ENCODE assay signal across 21 cellular contexts in the genomic region with DNA sequence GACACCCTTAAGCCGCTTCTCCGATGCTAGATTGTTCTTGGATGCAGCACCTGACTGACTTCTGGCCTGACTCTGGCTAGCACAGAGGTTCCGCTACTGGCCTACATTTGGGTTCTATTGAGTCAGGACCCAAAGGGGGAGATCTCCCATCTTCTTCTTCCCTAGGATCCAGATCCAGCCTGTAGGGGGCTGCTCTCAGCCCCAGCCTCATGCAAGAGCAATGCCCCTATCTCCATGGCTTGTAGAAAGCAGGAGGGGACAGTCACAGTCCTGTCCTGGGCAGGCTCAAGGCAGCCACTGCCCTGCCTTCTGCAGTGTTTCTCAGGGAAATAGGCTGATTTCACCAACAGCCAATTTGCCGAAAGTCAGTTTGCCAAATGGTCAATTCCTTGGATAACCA. TPM values are rescaled to one million over a fixed set of nuclear protein-coding genes. Genes with fewer than 3 reads are reported as not detected.
A peak's percentile ranks its signal among the peaks of the same experiment; 100 is the strongest.
DNase-seq lines count a peak whose midpoint lies in the region; ATAC-seq and TF ChIP-seq lines count a peak whose summit lies in the region.
"Had no signal": no experiment of that assay in that cellular context is flagged by ENCODE, and none has a peak within 500 bp of the region (broad histone marks: within the 10 kb centered on the region; RNA-seq: fewer than 3 reads in every experiment).

No MANE protein-coding gene starts in this region.

- H3K27me3 ChIP-seq in DOHH2 (ENCODE audit: control insufficient read depth, low read length), result no peaks in the 10 kb centered on the region
- H3K27me3 ChIP-seq: dorsolateral prefrontal cortex, sigmoid colon had no signal

- H3K4me2 ChIP-seq in DOHH2 (ENCODE audit: low read length), result no peak overlapping the region

- ATAC-seq in activated CD8-positive, alpha-beta T cell treated with anti-CD3 and anti-CD28 coated beads, Interleukin-2, amount 10 ng/mL, durations not matched to agents 7 days and 5 days, result no peak
- ATAC-seq in HG02759 (IDR thresholded peaks at IDR 0.05; ENCODE audit: unreplicated experiment), result no peak

- H3K4me1 Mint-ChIP-seq in activated CD4-positive, alpha-beta memory T cell treated with anti-CD3 and anti-CD28 coated beads for 36 hours (ENCODE audit: low read depth), result peaks cover 51% of the 10 kb centered on the region
- H3K4me1 Mint-ChIP-seq in activated CD4-positive, alpha-beta memory T cell treated with anti-CD3 and anti-CD28 coated beads, Interleukin-2, amount 10 ng/mL, durations not matched to agents 7 days and 5 days, result peaks cover 50% of the 10 kb centered on the region
- peaks cover 61% of the 10 kb centered on the region for H3K4me1 Mint-ChIP-seq in activated CD8-positive, alpha-beta T cell treated with anti-CD3 and anti-CD28 coated beads, Interleukin-2, amount 10 ng/mL, durations not matched to agents 7 days and 5 days (ENCODE audit: low read depth)

- H3F3A ChIP-seq in DOHH2 (ENCODE audit: control insufficient read depth, insufficient read depth), result peaks cover 27% of the 10 kb centered on the region

- H3K27ac Mint-ChIP-seq in activated CD4-positive, alpha-beta memory T cell treated with anti-CD3 and anti-CD28 coated beads for 36 hours, result peak overlapping the region; percentile 42
- H3K27ac Mint-ChIP-seq in activated CD4-positive, alpha-beta memory T cell treated with anti-CD3 and anti-CD28 coated beads, Interleukin-2, amount 10 ng/mL, durations not matched to agents 7 days and 5 days, result no peak overlapping the region
- H3K27ac Mint-ChIP-seq in activated CD8-positive, alpha-beta T cell treated with anti-CD3 and anti-CD28 coated beads, Interleukin-2, amount 10 ng/mL, durations not matched to agents 7 days and 5 days, result peak overlapping the region; percentile 43

- H3K9me2 ChIP-seq in DOHH2 (replicated peaks; ENCODE audit: control insufficient read depth, low read length), result no peaks in the 10 kb centered on the region

- 0 out of 2 replicates have a peak, but pooled peaks cover 2% of the 10 kb centered on the region for H4K20me1 ChIP-seq in DOHH2 (ENCODE audit: control insufficient read depth, insufficient read depth, low read depth, low read length)

- POLR2A ChIA-PET in activated CD4-positive, alpha-beta memory T cell treated with anti-CD3 and anti-CD28 coated beads for 36 hours (lab: Charles Lee), result no interaction called here
- POLR2A ChIA-PET in activated CD4-positive, alpha-beta memory T cell treated with anti-CD3 and anti-CD28 coated beads, Interleukin-2, amount 10 ng/mL, durations not matched to agents 7 days and 5 days (lab: Charles Lee), result no interaction called here
- POLR2A ChIA-PET in activated CD8-positive, alpha-beta T cell treated with anti-CD3 and anti-CD28 coated beads, Interleukin-2, amount 10 ng/mL, durations not matched to agents 7 days and 5 days (lab: Charles Lee), result interaction anchor here (2.0 kb wide), 1 partner anchor 13 kb away, joined by 9 read pairs; no protein-coding TSS in a partner anchor

- no peak overlapping the region for H3K27ac ChIP-seq in DOHH2 (ENCODE audit: low read depth, low read length)
- H3K27ac ChIP-seq: epithelial cell of prostate, parathyroid adenoma, sigmoid colon had no signal

- no peak overlapping the region for H3K4me3 Mint-ChIP-seq in activated CD4-positive, alpha-beta memory T cell treated with anti-CD3 and anti-CD28 coated beads for 36 hours
- H3K4me3 Mint-ChIP-seq in activated CD4-positive, alpha-beta memory T cell treated with anti-CD3 and anti-CD28 coated beads, Interleukin-2, amount 10 ng/mL, durations not matched to agents 7 days and 5 days, result no peak overlapping the region
- H3K4me3 Mint-ChIP-seq in activated CD8-positive, alpha-beta T cell treated with anti-CD3 and anti-CD28 coated beads, Interleukin-2, amount 10 ng/mL, durations not matched to agents 7 days and 5 days, result no peak overlapping the region

- intact Hi-C loops in activated CD4-positive, alpha-beta memory T cell treated with anti-CD3 and anti-CD28 coated beads for 36 hours (cut with micrococcal nuclease), result no loop called here

- DNase-seq in activated CD4-positive, alpha-beta memory T cell treated with anti-CD3 and anti-CD28 coated beads for 36 hours, result no peak
- no peak for DNase-seq in activated CD4-positive, alpha-beta memory T cell treated with anti-CD3 and anti-CD28 coated beads, Interleukin-2, amount 10 ng/mL, durations not matched to agents 7 days and 5 days
- DNase-seq in activated CD8-positive, alpha-beta T cell treated with anti-CD3 and anti-CD28 coated beads, Interleukin-2, amount 10 ng/mL, durations not matched to agents 7 days and 5 days, result no peak
- DNase-seq in iPS-NIHi11 (ENCODE audit: low spot score), result peak; percentile 22
- DNase-seq in GM19240 (ENCODE audit: insufficient read length, low spot score), result no peak
- no peak for DNase-seq in activated gamma-delta T cell treated with Interleukin-2 at 50 U/mL for 16 hours
- DNase-seq: ACHN; activated CD4-positive, alpha-beta T cell treated with anti-CD3 and anti-CD28 coated beads, Interleukin-2, amount 50 U/mL, for 1 hour; activated T-cell treated with anti-CD3 and anti-CD28 coated beads, Interleukin-2, amount 50 U/mL, for 1 hour; C1 segment of cervical spinal cord; dorsolateral prefrontal cortex; hippocampal formation; MM.1S; NCI-H1694 treated with DMSO at 0.1 percent for 48 hours; NCI-H526 treated with DMSO at 0.1 percent for 48 hours; sigmoid colon had no signal

- peak; percentile 24 for TF ChIP-seq CTCF in DOHH2 (IDR thresholded peaks at IDR 0.05; ENCODE audit: low read depth, low read length, poor library complexity, severe bottlenecking)

- peaks cover 5% of the 10 kb centered on the region for H3K36me3 ChIP-seq in DOHH2 (ENCODE audit: control insufficient read depth, low read length)
- H3K36me3 ChIP-seq: sigmoid colon had no signal

- no peaks in the 10 kb centered on the region for H3K36me3 Mint-ChIP-seq in activated CD4-positive, alpha-beta memory T cell treated with anti-CD3 and anti-CD28 coated beads for 36 hours
- H3K36me3 Mint-ChIP-seq in activated CD4-positive, alpha-beta memory T cell treated with anti-CD3 and anti-CD28 coated beads, Interleukin-2, amount 10 ng/mL, durations not matched to agents 7 days and 5 days (ENCODE audit: low read depth), result peaks cover 4% of the 10 kb centered on the region
- peaks cover 8% of the 10 kb centered on the region for H3K36me3 Mint-ChIP-seq in activated CD8-positive, alpha-beta T cell treated with anti-CD3 and anti-CD28 coated beads, Interleukin-2, amount 10 ng/mL, durations not matched to agents 7 days and 5 days (ENCODE audit: low read depth)

- H3K4me3 ChIP-seq in DOHH2 (ENCODE audit: low read length), result no peak overlapping the region
- H3K4me3 ChIP-seq: dorsolateral prefrontal cortex, lung, sigmoid colon had no signal

- no peaks in the 10 kb centered on the region for H3K9me3 Mint-ChIP-seq in activated CD4-positive, alpha-beta memory T cell treated with anti-CD3 and anti-CD28 coated beads for 36 hours
- H3K9me3 Mint-ChIP-seq in activated CD4-positive, alpha-beta memory T cell treated with anti-CD3 and anti-CD28 coated beads, Interleukin-2, amount 10 ng/mL, durations not matched to agents 7 days and 5 days, result no peaks in the 10 kb centered on the region
- no peaks in the 10 kb centered on the region for H3K9me3 Mint-ChIP-seq in activated CD8-positive, alpha-beta T cell treated with anti-CD3 and anti-CD28 coated beads, Interleukin-2, amount 10 ng/mL, durations not matched to agents 7 days and 5 days (ENCODE audit: insufficient read depth)

- peaks cover 92% of the 10 kb centered on the region for H3K79me2 ChIP-seq in DOHH2 (ENCODE audit: control insufficient read depth, low read length)

- peaks cover 30% of the 10 kb centered on the region for H3K4me1 ChIP-seq in DOHH2 (ENCODE audit: control insufficient read depth, low read length)
- H3K4me1 ChIP-seq: parathyroid adenoma had no signal

- no peaks in the 10 kb centered on the region for H3K9me3 ChIP-seq in DOHH2 (ENCODE audit: control insufficient read depth, insufficient read depth, low read length)
- H3K9me3 ChIP-seq: sigmoid colon had no signal

- CTCF ChIA-PET in activated CD4-positive, alpha-beta memory T cell treated with anti-CD3 and anti-CD28 coated beads for 36 hours (lab: Charles Lee), result no interaction called here
- CTCF ChIA-PET in activated CD4-positive, alpha-beta memory T cell treated with anti-CD3 and anti-CD28 coated beads, Interleukin-2, amount 10 ng/mL, durations not matched to agents 7 days and 5 days (lab: Charles Lee), result no interaction called here
- CTCF ChIA-PET in activated CD8-positive, alpha-beta T cell treated with anti-CD3 and anti-CD28 coated beads, Interleukin-2, amount 10 ng/mL, durations not matched to agents 7 days and 5 days (lab: Charles Lee), result interaction anchor here (1.0 kb wide), 1 partner anchor 13 kb away, joined by 3 read pairs; no protein-coding TSS in a partner anchor

- H3K27me3 Mint-ChIP-seq in activated CD4-positive, alpha-beta memory T cell treated with anti-CD3 and anti-CD28 coated beads for 36 hours, result no peaks in the 10 kb centered on the region
- no peaks in the 10 kb centered on the region for H3K27me3 Mint-ChIP-seq in activated CD4-positive, alpha-beta memory T cell treated with anti-CD3 and anti-CD28 coated beads, Interleukin-2, amount 10 ng/mL, durations not matched to agents 7 days and 5 days
- no peaks in the 10 kb centered on the region for H3K27me3 Mint-ChIP-seq in activated CD8-positive, alpha-beta T cell treated with anti-CD3 and anti-CD28 coated beads, Interleukin-2, amount 10 ng/mL, durations not matched to agents 7 days and 5 days (ENCODE audit: low read depth)

RNA-seq across cellular contexts. Expression of a gene that starts 6.3 kb away (rescaled TPM):
- total RNA-seq in activated CD4-positive, alpha-beta memory T cell treated with anti-CD3 and anti-CD28 coated beads for 36 hours, result 100 to 1,000 TPM; 270 to 289 TPM
- total RNA-seq in activated CD4-positive, alpha-beta memory T cell treated with anti-CD3 and anti-CD28 coated beads, Interleukin-2, amount 10 ng/mL, durations not matched to agents 7 days and 5 days, result 100 to 1,000 TPM; 377 to 398 TPM
- total RNA-seq in activated CD8-positive, alpha-beta T cell treated with anti-CD3 and anti-CD28 coated beads, Interleukin-2, amount 10 ng/mL, durations not matched to agents 7 days and 5 days, result 100 to 1,000 TPM; 314 to 317 TPM

RNA-seq across cellular contexts. Expression of a gene that starts 46.7 kb away (rescaled TPM):
- total RNA-seq in activated CD4-positive, alpha-beta memory T cell treated with anti-CD3 and anti-CD28 coated beads for 36 hours, result not detected
- total RNA-seq in activated CD4-positive, alpha-beta memory T cell treated with anti-CD3 and anti-CD28 coated beads, Interleukin-2, amount 10 ng/mL, durations not matched to agents 7 days and 5 days, result not detected
- total RNA-seq in activated CD8-positive, alpha-beta T cell treated with anti-CD3 and anti-CD28 coated beads, Interleukin-2, amount 10 ng/mL, durations not matched to agents 7 days and 5 days, result not detected

RNA-seq across cellular contexts. Expression of a gene that starts 55.8 kb away (rescaled TPM):
- total RNA-seq in activated CD4-positive, alpha-beta memory T cell treated with anti-CD3 and anti-CD28 coated beads for 36 hours, result 10 to 100 TPM; 82.5 to 86.2 TPM
- 100 to 1,000 TPM; 118 to 122 TPM for total RNA-seq in activated CD4-positive, alpha-beta memory T cell treated with anti-CD3 and anti-CD28 coated beads, Interleukin-2, amount 10 ng/mL, durations not matched to agents 7 days and 5 days
- total RNA-seq in activated CD8-positive, alpha-beta T cell treated with anti-CD3 and anti-CD28 coated beads, Interleukin-2, amount 10 ng/mL, durations not matched to agents 7 days and 5 days, result 100 to 1,000 TPM in 1 of 2 experiments, 10 to 100 TPM in 1; 93.6 to 103 TPM
